ENCODE assay signal across 10 cellular contexts in the genomic region with DNA sequence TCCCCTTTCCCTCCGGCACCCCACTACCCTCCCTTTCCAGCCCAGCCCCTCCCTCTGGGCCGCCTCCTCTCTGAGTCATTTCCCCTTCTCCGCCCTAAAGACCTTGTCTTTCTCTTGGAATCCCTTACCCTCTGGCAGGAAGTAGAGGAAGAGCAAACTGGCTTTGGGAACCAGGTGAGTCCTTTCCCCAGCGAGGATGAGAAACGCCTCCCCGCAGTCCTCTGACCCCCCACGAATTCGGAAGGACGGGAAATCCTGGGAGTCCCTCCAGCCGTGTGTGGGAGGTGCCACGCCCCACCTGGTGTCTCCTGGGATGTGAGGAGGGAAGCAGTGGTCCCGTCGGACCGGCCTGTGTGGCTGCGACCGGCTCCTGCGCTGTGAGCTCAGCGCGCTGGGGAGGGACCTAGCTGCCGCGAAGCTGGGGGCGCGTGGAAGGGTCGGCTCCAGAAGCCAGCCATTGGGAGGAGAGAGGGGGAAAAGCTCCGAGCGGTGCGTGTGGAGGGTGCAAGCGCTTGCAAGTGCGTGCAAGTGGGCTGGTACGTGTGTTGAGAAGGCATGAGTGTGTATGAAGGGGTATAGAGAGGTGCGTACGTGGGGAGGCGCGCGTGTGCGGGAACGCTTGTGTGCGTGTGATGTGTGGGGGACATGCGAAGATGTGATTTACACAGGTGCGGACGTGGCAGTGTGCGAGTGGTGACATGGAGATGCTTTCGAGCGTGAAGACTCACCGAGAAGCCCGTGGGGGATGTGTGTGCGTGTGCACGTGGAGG. TPM values are rescaled to one million over a fixed set of nuclear protein-coding genes. Genes with fewer than 3 reads are reported as not detected.
A peak's percentile ranks its signal among the peaks of the same experiment; 100 is the strongest.
DNase-seq lines count a peak whose midpoint lies in the region; ATAC-seq and TF ChIP-seq lines count a peak whose summit lies in the region.
"Had no signal": no experiment of that assay in that cellular context is flagged by ENCODE, and none has a peak within 500 bp of the region (broad histone marks: within the 10 kb centered on the region; RNA-seq: fewer than 3 reads in every experiment).

No MANE protein-coding gene starts in this region.

- no peaks in the 10 kb centered on the region for H3K9me3 Mint-ChIP-seq in progenitor cell of endocrine pancreas (ENCODE audit: low read depth)

- DNase-seq in GM23248 (peak; percentile 12), Panc1 (ENCODE audit: low read depth, low spot score) (peak; percentile 8), fibroblast of the aortic adventitia (ENCODE audit: low read depth) (no peak), progenitor cell of endocrine pancreas (ENCODE audit: low spot score, unreplicated experiment) (no peak), SKM-1 (lab: John Stamatoyannopoulos, UW; ENCODE audit: unreplicated experiment) (no peak)

- peak overlapping the region; percentile 15 for H3K27ac Mint-ChIP-seq in progenitor cell of endocrine pancreas

- in situ Hi-C loops in GM23248 (cut with MboI) (no loop called here), Panc1 (cut with HindIII; ENCODE audit: low pct_unique_long_range_greater_than_20kb, low sequenced_read_pairs) (no loop called here)

- H3K4me1 ChIP-seq in GM23248 (ENCODE audit: insufficient read depth): no peaks in the 10 kb centered on the region
- no peaks in the 10 kb centered on the region for H3K4me1 ChIP-seq in Panc1 (ENCODE audit: control insufficient read depth, insufficient read depth, low read length)

- H2AFZ ChIP-seq in GM23248: peak overlapping the region; percentile 58; the same call in 1 of the 2 replicates

- peak overlapping the region; percentile 71 for H3K4me3 Mint-ChIP-seq in progenitor cell of endocrine pancreas (ENCODE audit: low read depth)

- H3K27me3 ChIP-seq in GM23248 (replicated peaks; ENCODE audit: insufficient read depth) (no peaks in the 10 kb centered on the region), Panc1 (ENCODE audit: control insufficient read depth, insufficient read depth, low read length) (no peaks in the 10 kb centered on the region)

- H3K27me3 Mint-ChIP-seq in progenitor cell of endocrine pancreas: peaks cover 28% of the 10 kb centered on the region

- no peaks in the 10 kb centered on the region for H3K36me3 ChIP-seq in GM23248 (ENCODE audit: low read depth)
- H3K36me3 ChIP-seq in Panc1 (ENCODE audit: control insufficient read depth, insufficient read depth, low read length): no peaks in the 10 kb centered on the region

- no TSS peak for BruUV-seq in Panc1 (replicated peaks; lab: Mats Ljungman, UMichigan)

- peak overlapping the region; percentile 61 for H3K4me2 ChIP-seq in GM23248 (ENCODE audit: unreplicated experiment)

- peaks cover 4% of the 10 kb centered on the region for H3K4me1 Mint-ChIP-seq in progenitor cell of endocrine pancreas (ENCODE audit: low read depth)

- H4K20me1 ChIP-seq in GM23248 (ENCODE audit: insufficient read depth): no peaks in the 10 kb centered on the region

- H3F3A ChIP-seq in GM23248 (ENCODE audit: insufficient read depth): no peaks in the 10 kb centered on the region

- CTCF ChIA-PET in Panc1 (lab: Charles Lee): no interaction called here

- no peaks in the 10 kb centered on the region for H3K9me3 ChIP-seq in GM23248 (ENCODE audit: low read depth)
- no peaks in the 10 kb centered on the region for H3K9me3 ChIP-seq in Panc1 (ENCODE audit: control insufficient read depth, insufficient read depth, low read depth, low read length)

- H3K27ac ChIP-seq in GM23248: no peak overlapping the region
- H3K27ac ChIP-seq in Panc1 (ENCODE audit: low read length): no peak overlapping the region

- H3K9me2 ChIP-seq in GM23248 (ENCODE audit: insufficient read depth): no peaks in the 10 kb centered on the region

- TF ChIP-seq CTCF in Panc1 (IDR thresholded peaks at IDR 0.05): no peak
- no peak for TF ChIP-seq CTCF in fibroblast of the aortic adventitia (IDR thresholded peaks at IDR 0.05; ENCODE audit: insufficient read depth, low read length)
- TF ChIP-seq CTCF in progenitor cell of endocrine pancreas (IDR thresholded peaks at IDR 0.05; ENCODE audit: unreplicated experiment): no peak

- ATAC-seq in Panc1 (peak; percentile 73), GM21515 (IDR thresholded peaks at IDR 0.05; ENCODE audit: unreplicated experiment) (no peak), GM19463 (IDR thresholded peaks at IDR 0.05; ENCODE audit: unreplicated experiment) (no peak), GM21367 (IDR thresholded peaks at IDR 0.05; ENCODE audit: unreplicated experiment) (no peak)

- no peaks in the 10 kb centered on the region for H3K79me2 ChIP-seq in GM23248 (ENCODE audit: insufficient read depth)

- POLR2A ChIA-PET in Panc1 (lab: Charles Lee): no interaction called here

- intact Hi-C loops in Panc1 (cut with micrococcal nuclease; ENCODE audit: unreplicated experiment): loop anchor here (10.0 kb wide), 1 partner anchor 139 kb away; no protein-coding TSS in a partner anchor

- H3K4me3 ChIP-seq in GM23248 (peak overlapping the region; percentile 53), Panc1 (ENCODE audit: low read depth in 2 of 2, low read length in 2 of 2) (peak overlapping the region; percentile 32 to 70), fibroblast of the aortic adventitia (ENCODE audit: low read depth, low read length) (peak overlapping the region; percentile 35)

- 1 to 2% methylated on average over 20 to 46 of the region's 48 CpGs for WGBS in GM23248 (ENCODE audit: low coverage in 1 of 2, low lambda C conversion rate in 2 of 2, missing lambda C conversion rate in 2 of 2), 2 experiments

- H3K9ac ChIP-seq in GM23248: no peak overlapping the region

- H3K36me3 Mint-ChIP-seq in progenitor cell of endocrine pancreas (ENCODE audit: insufficient read depth): no peaks in the 10 kb centered on the region

RNA-seq across cellular contexts. Expression of a gene that starts 46.3 kb away (rescaled TPM):
- total RNA-seq in GM23248 (2014; rRNA removed; shearing (Covaris generic)): not detected in 2 replicates
- not detected in 2 replicates for polyA plus RNA-seq in GM23248 (2016; fragmentation: Nextera tagmentation; extraction: Ambion mirVana)
- total RNA-seq in Panc1 (2021; ENCODE audit: unreplicated experiment): not detected
- not detected for polyA plus RNA-seq in Panc1 (2012; ENCODE audit: insufficient read length)
- total RNA-seq in fibroblast of the aortic adventitia (ENCODE audit: low replicate concordance): not detected in 2 replicates
- not detected in 2 replicates for total RNA-seq in progenitor cell of endocrine pancreas
- total RNA-seq: frontal cortex, NCI-H460 had no signal

Comparison
In these comparisons a context has a peak if more than half of its experiments do, and no peak if none do; other contexts are left out.
1. DNase-seq: peak in GM23248 (single experiment) and Panc1 (single experiment); none in fibroblast of the aortic adventitia (single experiment), progenitor cell of endocrine pancreas (single experiment) and SKM-1 (single experiment).
2. Peak in every context shown above with its lines, with median percentiles within 50 percentile points of each other: H3K4me3 ChIP-seq.